8 cellular contexts compared by ENCODE assay signal in genomic region chr2:159497256-159497655, GRCh38.
DNase-seq lines count a peak whose midpoint lies in the region; ATAC-seq, FAIRE-seq and TF ChIP-seq lines count a peak whose summit lies in the region.

No MANE protein-coding gene starts in this region.

- DNase-seq in GM12891 (ENCODE audit: insufficient read length, low spot score) = no peak
- DNase-seq in PC-9 = peak; percentile 15 to 90
- peak; percentile 93 for DNase-seq in endothelial cell of umbilical vein (ENCODE audit: low read depth, low spot score)
- no peak for DNase-seq in naive thymus-derived CD4-positive, alpha-beta T cell
- no peak for DNase-seq in occipital lobe (lab: John Stamatoyannopoulos, UW)
- DNase-seq in DMS114 treated with DMSO at 0.1 percent for 48 hours (lab: John Stamatoyannopoulos, UW; ENCODE audit: unreplicated experiment) = no peak
- DNase-seq in sigmoid colon = no peak
- no peak for DNase-seq in superior temporal gyrus (ENCODE audit: extremely low spot score)

- TF ChIP-seq POLR2A in GM12891 (IDR thresholded peaks at IDR 0.05; ENCODE audit: low read depth, low read length) = no peak
- TF ChIP-seq POLR2A in endothelial cell of umbilical vein (IDR thresholded peaks at IDR 0.05; ENCODE audit: low read depth, low read length) = no peak
- TF ChIP-seq POLR2A in sigmoid colon (IDR thresholded peaks at IDR 0.05) = no peak

- H3K27me3 ChIP-seq in PC-9 (ENCODE audit: insufficient read depth, low read depth) (no peaks in the 10 kb centered on the region), endothelial cell of umbilical vein (ENCODE audit: control insufficient read depth in 2 of 2, insufficient read depth in 2 of 2, low read length in 2 of 2) (no peaks in the 10 kb centered on the region), sigmoid colon (no peaks in the 10 kb centered on the region)
- no peaks in the 10 kb centered on the region for H3K27me3 ChIP-seq in naive thymus-derived CD4-positive, alpha-beta T cell (ENCODE audit: control insufficient read depth in 2 of 2, insufficient read depth in 2 of 2, low read length in 2 of 2)

- H3K9me3 ChIP-seq in PC-9 (ENCODE audit: insufficient read depth, low read depth) = no peaks in the 10 kb centered on the region
- no peaks in the 10 kb centered on the region for H3K9me3 ChIP-seq in endothelial cell of umbilical vein (replicated peaks; ENCODE audit: control insufficient read depth, insufficient read depth, low read length)
- no peaks in the 10 kb centered on the region for H3K9me3 ChIP-seq in naive thymus-derived CD4-positive, alpha-beta T cell (ENCODE audit: control insufficient read depth in 2 of 3, low read length in 3 of 3)
- H3K9me3 ChIP-seq in sigmoid colon = peaks cover 0 to 3% (median 1%) of the 10 kb centered on the region in 4 donors

- peaks cover 10% of the 10 kb centered on the region; the same call in 1 of the 2 replicates for H3F3A ChIP-seq in PC-9 (ENCODE audit: insufficient read depth, low read depth)

- peaks cover 0 to 17% (median 6%) of the 10 kb centered on the region in 11 donors for H3K9me3 Mint-ChIP-seq in naive thymus-derived CD4-positive, alpha-beta T cell

- CTCF ChIA-PET in PC-9 (lab: Charles Lee) = no interaction called here
- CTCF ChIA-PET in endothelial cell of umbilical vein (lab: Charles Lee) = interaction anchor here (0.6 to 1.5 kb wide), 2 partner anchors 9 to 25 kb away, joined by 3 to 8 read pairs; no protein-coding TSS in a partner anchor
- CTCF ChIA-PET in naive thymus-derived CD4-positive, alpha-beta T cell (lab: Charles Lee) = no interaction called here

- peak overlapping the region; percentile 53 for H3K9ac ChIP-seq in endothelial cell of umbilical vein (replicated peaks; ENCODE audit: extremely low read depth, insufficient read depth, low read length)

- BruUV-seq in PC-9 (replicated peaks; lab: Mats Ljungman, UMichigan) (no TSS peak), endothelial cell of umbilical vein (replicated peaks; lab: Mats Ljungman, UMichigan) (no TSS peak)

- no peak overlapping the region for H3K4me3 Mint-ChIP-seq in naive thymus-derived CD4-positive, alpha-beta T cell

- no peaks in the 10 kb centered on the region for H3K27me3 Mint-ChIP-seq in naive thymus-derived CD4-positive, alpha-beta T cell

- 0 out of 2 replicates have a peak overlapping the region, but pooled peaks have one; percentile 23 for H3K4me2 ChIP-seq in PC-9
- H3K4me2 ChIP-seq in endothelial cell of umbilical vein (ENCODE audit: insufficient read depth, low read length) = peak overlapping the region; percentile 58

- H3K36me3 ChIP-seq in PC-9 (ENCODE audit: low read depth) (no peaks in the 10 kb centered on the region), endothelial cell of umbilical vein (ENCODE audit: control insufficient read depth in 2 of 2, extremely low read depth in 1 of 2, insufficient read depth in 2 of 2, low read length in 2 of 2) (no peaks in the 10 kb centered on the region), sigmoid colon (no peaks in the 10 kb centered on the region)
- H3K36me3 ChIP-seq in naive thymus-derived CD4-positive, alpha-beta T cell (ENCODE audit: control insufficient read depth in 2 of 3, insufficient read depth in 3 of 3, low read length in 3 of 3) = no peaks in the 10 kb centered on the region

- intact Hi-C loops in PC-9 (cut with micrococcal nuclease; ENCODE audit: unreplicated experiment) (no loop called here), endothelial cell of umbilical vein (cut with micrococcal nuclease) (loop anchor here (1.0 kb wide), 2 partner anchors 118 to 215 kb away; partner anchors contain the start of gene MARCHF7), sigmoid colon (cut with DNase I) (no loop called here)
- intact Hi-C loops in naive thymus-derived CD4-positive, alpha-beta T cell (cut with micrococcal nuclease) = no loop called here

- H4K20me1 ChIP-seq in PC-9 (ENCODE audit: insufficient read depth) (no peaks in the 10 kb centered on the region), endothelial cell of umbilical vein (replicated peaks; ENCODE audit: control insufficient read depth, extremely low read depth, insufficient read depth, low read length) (no peaks in the 10 kb centered on the region)

- H3K4me1 ChIP-seq in PC-9 (replicated peaks; ENCODE audit: insufficient read depth) = no peaks in the 10 kb centered on the region; the same call in 1 of the 2 replicates
- peaks cover 21% of the 10 kb centered on the region for H3K4me1 ChIP-seq in endothelial cell of umbilical vein (ENCODE audit: control insufficient read depth, extremely low read depth, insufficient read depth, low read length)
- H3K4me1 ChIP-seq in naive thymus-derived CD4-positive, alpha-beta T cell (ENCODE audit: control insufficient read depth in 2 of 2, insufficient read depth in 2 of 2, low read length in 2 of 2) = peaks cover 0 to 5% of the 10 kb centered on the region in 2 donors
- no peaks in the 10 kb centered on the region for H3K4me1 ChIP-seq in sigmoid colon

- H3K4me3 ChIP-seq in PC-9 (no peak overlapping the region), endothelial cell of umbilical vein (replicated peaks in 1 of 3; ENCODE audit: insufficient read depth in 1 of 3, low read depth in 1 of 3, low read length in 3 of 3) (peak overlapping the region in 1 of 3 experiments; percentile 2), sigmoid colon (no peak overlapping the region)
- no peak overlapping the region for H3K4me3 ChIP-seq in naive thymus-derived CD4-positive, alpha-beta T cell (ENCODE audit: low read length)

- H3K79me2 ChIP-seq in PC-9 (ENCODE audit: low read depth) (no peaks in the 10 kb centered on the region), endothelial cell of umbilical vein (ENCODE audit: control insufficient read depth, insufficient read depth, low read length) (peaks cover 2% of the 10 kb centered on the region)

- FAIRE-seq in GM12891 (lab: Jason Lieb, UNC) (no peak), endothelial cell of umbilical vein (lab: Jason Lieb, UNC) (peak; percentile 96)

- TF ChIP-seq CTCF in PC-9 (conservative IDR thresholded peaks at IDR 0.05) = no peak
- no peak for TF ChIP-seq CTCF in endothelial cell of umbilical vein (IDR thresholded peaks at IDR 0.05; ENCODE audit: extremely low read depth in 1 of 2, insufficient read depth in 1 of 2, low read depth in 1 of 2, low read length in 2 of 2)
- TF ChIP-seq CTCF in sigmoid colon (IDR thresholded peaks at IDR 0.05) = no peak

- no peak for TF ChIP-seq EP300 in sigmoid colon (IDR thresholded peaks at IDR 0.05)

- peak; percentile 80 for ATAC-seq in naive thymus-derived CD4-positive, alpha-beta T cell

- no peaks in the 10 kb centered on the region for H3K9me2 ChIP-seq in PC-9 (ENCODE audit: insufficient read depth)

- H3K36me3 Mint-ChIP-seq in naive thymus-derived CD4-positive, alpha-beta T cell = peaks cover 3 to 17% (median 10%) of the 10 kb centered on the region in 5 donors

- dilution Hi-C loops in endothelial cell of umbilical vein (cut with MboI; ENCODE audit: extremely low pct_ligation_motif_present, low sequenced_read_pairs) = no loop called here

- H3K27ac Mint-ChIP-seq in naive thymus-derived CD4-positive, alpha-beta T cell = peak overlapping the region in 2 of 9 donors; percentile 3 to 17

- H2AFZ ChIP-seq in PC-9 = no peak overlapping the region
- H2AFZ ChIP-seq in endothelial cell of umbilical vein (ENCODE audit: low read depth, low read length) = no peak overlapping the region

- H3K9me1 ChIP-seq in endothelial cell of umbilical vein (replicated peaks; ENCODE audit: control insufficient read depth, extremely low read depth, insufficient read depth, low read length) = no peaks in the 10 kb centered on the region

- H3K27ac ChIP-seq in PC-9 (peak overlapping the region; percentile 57), endothelial cell of umbilical vein (ENCODE audit: insufficient read depth, low read depth, low read length) (peak overlapping the region; percentile 83), sigmoid colon (no peak overlapping the region)
- H3K27ac ChIP-seq in naive thymus-derived CD4-positive, alpha-beta T cell (ENCODE audit: low read depth, low read length) = no peak overlapping the region

- H3K4me1 Mint-ChIP-seq in naive thymus-derived CD4-positive, alpha-beta T cell = peaks cover 3 to 18% (median 12%) of the 10 kb centered on the region in 7 donors

- POLR2A ChIA-PET in PC-9 (lab: Charles Lee; ENCODE audit: unreplicated experiment) (no interaction called here), endothelial cell of umbilical vein (lab: Charles Lee) (no interaction called here)
- POLR2A ChIA-PET in naive thymus-derived CD4-positive, alpha-beta T cell (lab: Charles Lee) = no interaction called here

TF ChIP-seq in GM12891, 5 proteins besides CTCF, POLR2A, EP300 and RAD21:
- TF ChIP-seq POLR2AphosphoS5 (IDR thresholded peaks at IDR 0.05; ENCODE audit: low read depth, low read length) (no peak), SPI1 (IDR thresholded peaks at IDR 0.05; ENCODE audit: low read depth, low read length) (peak; percentile 57)

TF ChIP-seq in endothelial cell of umbilical vein, 7 proteins besides CTCF, POLR2A, EP300 and RAD21:
- TF ChIP-seq MAX (IDR thresholded peaks at IDR 0.05; ENCODE audit: insufficient read depth, insufficient read length) = peak; percentile 41
- no peak for TF ChIP-seq EZH2 (IDR thresholded peaks at IDR 0.05; ENCODE audit: borderline replicate concordance, low read depth, low read length, severe bottlenecking)
- no peak for TF ChIP-seq MYC (IDR thresholded peaks at IDR 0.05; ENCODE audit: low read depth, low read length)
- TF ChIP-seq GATA2 (IDR thresholded peaks at IDR 0.05; ENCODE audit: insufficient read depth, insufficient read length, low read depth, low read length) = peak; percentile 89
- TF ChIP-seq FOS (IDR thresholded peaks at IDR 0.05; ENCODE audit: borderline replicate concordance, insufficient read depth, low read length) = peak; percentile 99
- peak; percentile 98 for TF ChIP-seq JUN (IDR thresholded peaks at IDR 0.05; ENCODE audit: borderline replicate concordance, insufficient read depth, insufficient read length, low read depth)
- TF ChIP-seq POLR2AphosphoS5 (IDR thresholded peaks at IDR 0.05; ENCODE audit: insufficient read depth, low read depth, low read length) = peak; percentile 88

Comparison
In these comparisons a context has a peak if more than half of its experiments do, and no peak if none do; other contexts are left out.
1. DNase-seq: peak in PC-9 (2 of 2) and endothelial cell of umbilical vein (single experiment); none in GM12891 (single experiment), naive thymus-derived CD4-positive, alpha-beta T cell (0 of 9), occipital lobe (single experiment), DMS114 treated with DMSO at 0.1 percent for 48 hours (single experiment), sigmoid colon (single experiment) and superior temporal gyrus (single experiment).
2. H3K27ac ChIP-seq: peak in PC-9 (single experiment) and endothelial cell of umbilical vein (single experiment); none in naive thymus-derived CD4-positive, alpha-beta T cell (single experiment) and sigmoid colon (0 of 4).